ENCODE assay signal across 8 cellular contexts in the genomic region with DNA sequence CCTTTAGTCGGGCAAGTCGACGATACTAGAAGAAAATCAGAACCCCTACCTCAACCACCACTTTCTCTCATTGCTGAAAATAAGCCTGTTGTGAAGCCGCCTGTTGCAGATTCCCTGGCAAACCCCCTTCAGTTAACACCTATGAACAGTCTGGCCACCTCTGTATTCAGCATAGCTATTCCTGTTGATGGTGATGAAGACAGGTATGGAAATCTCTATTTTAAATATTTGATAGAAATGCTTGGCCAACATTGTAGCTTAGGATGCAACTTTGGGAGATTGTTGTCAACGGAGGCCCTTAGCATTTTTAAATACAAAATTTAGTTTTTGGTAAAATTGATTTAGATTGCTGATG.
DNase-seq lines count a peak whose midpoint lies in the region; ATAC-seq and TF ChIP-seq lines count a peak whose summit lies in the region.

No MANE protein-coding gene starts in this region.

- H3K4me2 ChIP-seq in Loucy (ENCODE audit: low read depth, low read length, poor library complexity, severe bottlenecking): peak overlapping the region; percentile 93

- peaks cover 54% of the 10 kb centered on the region for H3K4me1 ChIP-seq in Loucy (ENCODE audit: insufficient read depth, low read length, poor library complexity, severe bottlenecking)

- H3K36me3 ChIP-seq in Loucy (ENCODE audit: insufficient read depth, low read length): no peaks in the 10 kb centered on the region

- intact Hi-C loops in posterior cingulate gyrus (cut with DNase I): loop anchor here (5.0 to 10.0 kb wide), 4 partner anchors 184 to 656 kb away; a partner anchor contains a TSS

- no peak for DNase-seq in coronary artery (ENCODE audit: low spot score)
- DNase-seq in NCI-H345 (lab: John Stamatoyannopoulos, UW): no peak
- DNase-seq in posterior cingulate gyrus: no peak
- no peak for DNase-seq in NK-92 (lab: John Stamatoyannopoulos, UW; ENCODE audit: unreplicated experiment)

- H3K9ac ChIP-seq in Loucy (ENCODE audit: low read depth, low read length, poor library complexity, severe bottlenecking): peak overlapping the region; percentile 82

- peaks cover 71% of the 10 kb centered on the region for H3K79me2 ChIP-seq in Loucy (ENCODE audit: insufficient read depth, low read length)

- H3K27ac ChIP-seq in C4-2B (peak overlapping the region; percentile 99), coronary artery (peak overlapping the region in 1 of 2 donors; percentile 97)

- no peak for ATAC-seq in GM21423 (IDR thresholded peaks at IDR 0.05; ENCODE audit: unreplicated experiment)

- H3K9me3 Mint-ChIP-seq in nephron: no peaks in the 10 kb centered on the region

- H3F3A ChIP-seq in Loucy (ENCODE audit: low read depth): peaks cover 10% of the 10 kb centered on the region

- no peaks in the 10 kb centered on the region for H3K9me3 ChIP-seq in Loucy (ENCODE audit: insufficient read depth, low read depth, low read length)

- H4K20me1 ChIP-seq in Loucy (ENCODE audit: insufficient read depth, low read length, poor library complexity, severe bottlenecking): peaks cover 73% of the 10 kb centered on the region

- H3K27me3 ChIP-seq in Loucy (ENCODE audit: insufficient read depth, low read length, poor library complexity, severe bottlenecking): no peaks in the 10 kb centered on the region

- H3K36me3 Mint-ChIP-seq in nephron (ENCODE audit: low read depth): peaks cover 31% of the 10 kb centered on the region

- peak overlapping the region; percentile 86 for H3K4me3 ChIP-seq in Loucy (ENCODE audit: low read length, poor library complexity, severe bottlenecking)
- peak overlapping the region; percentile 92 for H3K4me3 ChIP-seq in coronary artery

- TF ChIP-seq CTCF in C4-2B (conservative IDR thresholded peaks at IDR 0.05) (no peak), Loucy (conservative IDR thresholded peaks at IDR 0.05; ENCODE audit: low read length) (no peak), coronary artery (IDR thresholded peaks at IDR 0.05) (no peak), nephron (IDR thresholded peaks at IDR 0.05; ENCODE audit: unreplicated experiment in 3 of 3) (no peak)

- H3K4me1 Mint-ChIP-seq in nephron: peaks cover 46% of the 10 kb centered on the region

- H2AFZ ChIP-seq in Loucy (ENCODE audit: low read length): no peak overlapping the region

- H3K9me2 ChIP-seq in Loucy (replicated peaks; ENCODE audit: low read depth, low read length): no peaks in the 10 kb centered on the region

- peak overlapping the region; percentile 79 to 88 (median 88) for H3K4me3 Mint-ChIP-seq in nephron

- peak overlapping the region; percentile 78 to 96 (median 93) for H3K27ac Mint-ChIP-seq in nephron

- no peaks in the 10 kb centered on the region for H3K27me3 Mint-ChIP-seq in nephron (ENCODE audit: low read depth)
